19 cellular contexts compared by ENCODE assay signal in the genomic region with DNA sequence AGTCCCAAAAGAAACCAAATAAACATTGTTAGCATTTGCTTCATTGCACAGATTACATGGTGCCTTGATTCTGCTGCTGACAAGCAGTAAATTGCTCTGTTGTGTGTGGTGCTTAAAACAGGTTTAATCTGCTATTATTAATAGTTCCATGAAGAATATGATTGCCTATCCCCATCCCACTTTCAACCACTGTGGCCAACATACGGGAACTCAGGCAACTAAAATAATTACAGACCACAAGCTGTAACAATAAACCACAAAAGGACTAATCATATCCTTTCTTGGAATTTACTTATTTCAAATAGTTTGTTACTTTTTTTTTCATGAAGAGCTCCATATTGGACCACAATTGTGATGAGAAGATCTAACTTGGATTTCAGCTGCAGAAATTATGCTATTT.
"Had no signal": no experiment of that assay in that cellular context is flagged by ENCODE, and none has a peak within 500 bp of the region (broad histone marks: within the 10 kb centered on the region; RNA-seq: fewer than 3 reads in every experiment).

No MANE protein-coding gene starts in this region.

- H3K27ac ChIP-seq: right atrium auricular region, thyroid gland had no signal

- H3K27me3 ChIP-seq: right atrium auricular region, thyroid gland had no signal

- H3K9me3 ChIP-seq: right atrium auricular region, thyroid gland had no signal

- H3K4me3 ChIP-seq: right atrium auricular region, thyroid gland had no signal

- H3K4me1 ChIP-seq: right atrium auricular region, thyroid gland had no signal

- DNase-seq: activated gamma-delta T cell treated with Interleukin-2 at 50 U/mL for 16 hours; activated T-cell treated with anti-CD3 and anti-CD28 coated beads, Interleukin-2, amount 50 U/mL, for 1 hour; aorta; cortex of kidney; effector CD4-positive, alpha-beta T cell; erythroblast; head of caudate nucleus; hypothalamus; left ventricle myocardium superior; midbrain; stimulated activated CD4-positive, alpha-beta T cell treated with anti-CD3 and anti-CD28 coated beads, Interleukin-4, amount 100 ng/mL, for 24 hours; stimulated activated naive CD4-positive, alpha-beta T cell treated with Interleukin-2 at 50 U/mL for 16 hours; substantia nigra; T1000; thyroid gland had no signal

- H3K36me3 ChIP-seq: right atrium auricular region, thyroid gland had no signal

- ATAC-seq: activated naive CD4-positive, alpha-beta T cell treated with anti-CD3 and anti-CD28 coated beads, Interleukin-2, amount 50 U/mL, for 72 hours; left ventricle myocardium superior; natural killer cell treated with Interleukin-12 subunit alpha and Interleukin-12 subunit beta and Interleukin-15 and Interleukin-18, amount 100 ng/mL, for 72 hours; WTC11 had no signal
